In genomic region chr5:28117273-28118065, GRCh38 we compare ENCODE assay signal across 29 cellular contexts.
"Had no signal": no experiment of that assay in that cellular context is flagged by ENCODE, and none has a peak within 500 bp of the region (broad histone marks: within the 10 kb centered on the region; RNA-seq: fewer than 3 reads in every experiment).

No MANE protein-coding gene starts in this region.

- H3K4me2 ChIP-seq: neural progenitor cell, smooth muscle cell had no signal

- H3K27me3 Mint-ChIP-seq: activated CD4-positive, alpha-beta memory T cell treated with anti-CD3 and anti-CD28 coated beads for 36 hours; activated CD4-positive, alpha-beta T cell treated with anti-CD3 and anti-CD28 coated beads, Interleukin-2, amount 10 ng/mL, durations not matched to agents 24 days and 14 days; activated T-cell treated with anti-CD3 and anti-CD28 coated beads, Interleukin-2, amount 50 U/mL, for 24 hours; central memory CD8-positive, alpha-beta T cell; dendritic cell treated with granulocyte-macrophage colony-stimulating factor and Interleukin-4, amounts not matched to agents 40 ng/mL and 50 ng/mL, for 4 days; T-helper 17 cell had no signal

- H3K4me1 Mint-ChIP-seq: activated CD4-positive, alpha-beta T cell treated with anti-CD3 and anti-CD28 coated beads, Interleukin-2, amount 10 ng/mL, durations not matched to agents 24 days and 14 days; central memory CD8-positive, alpha-beta T cell; endodermal cell; natural killer cell; neural progenitor cell; T-helper 17 cell had no signal

- H3K4me3 Mint-ChIP-seq: activated CD4-positive, alpha-beta memory T cell treated with anti-CD3 and anti-CD28 coated beads for 36 hours; activated CD4-positive, alpha-beta T cell treated with anti-CD3 and anti-CD28 coated beads, Interleukin-2, amount 10 ng/mL, durations not matched to agents 24 days and 14 days; activated T-cell treated with anti-CD3 and anti-CD28 coated beads, Interleukin-2, amount 50 U/mL, for 24 hours; central memory CD8-positive, alpha-beta T cell; dendritic cell treated with granulocyte-macrophage colony-stimulating factor and Interleukin-4, amounts not matched to agents 40 ng/mL and 50 ng/mL, for 4 days; endodermal cell; natural killer cell; neural progenitor cell; T-helper 17 cell had no signal

- DNase-seq: activated CD4-positive, alpha-beta memory T cell treated with anti-CD3 and anti-CD28 coated beads for 36 hours; activated CD4-positive, alpha-beta T cell treated with anti-CD3 and anti-CD28 coated beads, Interleukin-2, amount 10 ng/mL, durations not matched to agents 24 days and 14 days; activated CD8-positive, alpha-beta memory T cell treated with anti-CD3 and anti-CD28 coated beads, Interleukin-2, amount 50 U/mL, for 48 hours; activated gamma-delta T cell treated with Interleukin-2 at 50 U/mL for 16 hours; activated naive CD4-positive, alpha-beta T cell treated with anti-CD3 and anti-CD28 coated beads, Interleukin-2, amount 50 U/mL, for 16 hours; activated T-cell treated with anti-CD3 and anti-CD28 coated beads, Interleukin-2, amount 50 U/mL, for 24 hours; endodermal cell; esophagus squamous epithelium; heart right ventricle; left lung; lower lobe of right lung; mesendoderm; natural killer cell; stimulated activated CD4-positive, alpha-beta T cell treated with anti-CD3 and anti-CD28 coated beads, Interleukin-1b, Interleukin-23, amount 100 ng/mL, for 48 hours; stimulated activated naive CD4-positive, alpha-beta T cell; T-helper 17 cell; T1000; WERI-Rb-1 had no signal

- FAIRE-seq: islet of Langerhans had no signal

- H3K36me3 ChIP-seq: breast epithelium, esophagus squamous epithelium, gastroesophageal sphincter, heart right ventricle, left lung, lower lobe of right lung, neural progenitor cell, right atrium auricular region, tibial nerve, WERI-Rb-1 had no signal

- H2AFZ ChIP-seq: neural progenitor cell had no signal

- H3K4me3 ChIP-seq: breast epithelium, esophagus squamous epithelium, gastroesophageal sphincter, heart right ventricle, left lung, lower lobe of right lung, neural progenitor cell, right atrium auricular region, smooth muscle cell, tibial nerve had no signal

- H3K9me3 Mint-ChIP-seq: endodermal cell, neural progenitor cell had no signal

- H3K27me3 ChIP-seq: breast epithelium, esophagus squamous epithelium, gastroesophageal sphincter, heart right ventricle, left lung, neural progenitor cell, right atrium auricular region, tibial nerve had no signal

- ATAC-seq: activated CD4-positive, CD25-positive, alpha-beta regulatory T cell treated with anti-CD3 and anti-CD28 coated beads, Interleukin-2, amount 50 U/mL, for 24 hours; gastroesophageal sphincter; heart right ventricle; left lung; lower lobe of right lung; natural killer cell; T-helper 17 cell had no signal

- H3K27ac Mint-ChIP-seq: activated CD4-positive, alpha-beta memory T cell treated with anti-CD3 and anti-CD28 coated beads for 36 hours; activated CD4-positive, alpha-beta T cell treated with anti-CD3 and anti-CD28 coated beads, Interleukin-2, amount 10 ng/mL, durations not matched to agents 24 days and 14 days; activated T-cell treated with anti-CD3 and anti-CD28 coated beads, Interleukin-2, amount 50 U/mL, for 24 hours; dendritic cell treated with granulocyte-macrophage colony-stimulating factor and Interleukin-4, amounts not matched to agents 40 ng/mL and 50 ng/mL, for 4 days; endodermal cell; natural killer cell; neural progenitor cell; T-helper 17 cell had no signal

- H3K4me1 ChIP-seq: breast epithelium, esophagus squamous epithelium, gastroesophageal sphincter, heart right ventricle, left lung, lower lobe of right lung, neural progenitor cell, right atrium auricular region, tibial nerve had no signal

- H3K27ac ChIP-seq: breast epithelium, epithelial cell of prostate, esophagus squamous epithelium, gastroesophageal sphincter, heart right ventricle, left lung, lower lobe of right lung, neural progenitor cell, right atrium auricular region, tibial nerve, WERI-Rb-1 had no signal

- H3K36me3 Mint-ChIP-seq: activated CD4-positive, alpha-beta memory T cell treated with anti-CD3 and anti-CD28 coated beads for 36 hours; neural progenitor cell had no signal

- H3K9ac ChIP-seq: neural progenitor cell had no signal

- H3K9me3 ChIP-seq: breast epithelium, esophagus squamous epithelium, gastroesophageal sphincter, lower lobe of right lung, tibial nerve had no signal
